Comparison of ENCODE assay signal across 36 cellular contexts in genomic region chr9:109716631-109717030, GRCh38.
"Had no signal": no experiment of that assay in that cellular context is flagged by ENCODE, and none has a peak within 500 bp of the region (broad histone marks: within the 10 kb centered on the region; RNA-seq: fewer than 3 reads in every experiment).

No MANE protein-coding gene starts in this region.

- H3K36me3 Mint-ChIP-seq: activated naive CD8-positive, alpha-beta T cell treated with anti-CD3 and anti-CD28 coated beads for 36 hours; brain; mesothelial cell of epicardium; naive B cell; stimulated activated effector memory CD8-positive, alpha-beta T cell treated with anti-CD3 and anti-CD28 coated beads, Interleukin-12 subunit alpha, Interleukin-12 subunit beta, amount 100 ng/mL, for 72 hours had no signal

- H3K4me1 Mint-ChIP-seq: activated CD4-positive, alpha-beta T cell treated with anti-CD3 and anti-CD28 coated beads for 36 hours; activated naive CD8-positive, alpha-beta T cell treated with anti-CD3 and anti-CD28 coated beads for 36 hours; brain; mesothelial cell of epicardium; naive B cell; stimulated activated effector memory CD8-positive, alpha-beta T cell treated with anti-CD3 and anti-CD28 coated beads, Interleukin-12 subunit alpha, Interleukin-12 subunit beta, amount 100 ng/mL, for 72 hours; stimulated activated naive CD8-positive, alpha-beta T cell treated with anti-CD3 and anti-CD28 coated beads, Interleukin-15, amount 100 ng/mL, for 72 hours had no signal

- H3K9me3 ChIP-seq: adrenal gland, colonic mucosa, esophagus squamous epithelium, neutrophil, ovary, prostate gland, upper lobe of left lung, vagina had no signal

- H3K27ac Mint-ChIP-seq: activated CD4-positive, alpha-beta T cell treated with anti-CD3 and anti-CD28 coated beads for 36 hours; activated naive CD8-positive, alpha-beta T cell treated with anti-CD3 and anti-CD28 coated beads for 36 hours; activated T-cell treated with anti-CD3 and anti-CD28 coated beads, Interleukin-2, amount 50 U/mL, for 72 hours; brain; mesothelial cell of epicardium; naive B cell; nephron progenitor cell; stimulated activated effector memory CD8-positive, alpha-beta T cell treated with anti-CD3 and anti-CD28 coated beads, Interleukin-12 subunit alpha, Interleukin-12 subunit beta, amount 100 ng/mL, for 72 hours; stimulated activated naive CD8-positive, alpha-beta T cell treated with anti-CD3 and anti-CD28 coated beads, Interleukin-15, amount 100 ng/mL, for 72 hours; T-helper 2 cell treated with Interferon-gamma antibody and Interleukin-4, amounts not matched to agents 5 μg/mL and 100 μg/mL, for 36 hours had no signal

- H3K27me3 Mint-ChIP-seq: activated naive CD8-positive, alpha-beta T cell treated with anti-CD3 and anti-CD28 coated beads for 36 hours; brain; stimulated activated naive CD8-positive, alpha-beta T cell treated with anti-CD3 and anti-CD28 coated beads, Interleukin-15, amount 100 ng/mL, for 72 hours had no signal

- H3K4me3 Mint-ChIP-seq: activated CD4-positive, alpha-beta T cell treated with anti-CD3 and anti-CD28 coated beads for 36 hours; activated naive CD8-positive, alpha-beta T cell treated with anti-CD3 and anti-CD28 coated beads for 36 hours; activated T-cell treated with anti-CD3 and anti-CD28 coated beads, Interleukin-2, amount 50 U/mL, for 72 hours; brain; mesothelial cell of epicardium; naive B cell; nephron progenitor cell; stimulated activated effector memory CD8-positive, alpha-beta T cell treated with anti-CD3 and anti-CD28 coated beads, Interleukin-12 subunit alpha, Interleukin-12 subunit beta, amount 100 ng/mL, for 72 hours; stimulated activated naive CD8-positive, alpha-beta T cell treated with anti-CD3 and anti-CD28 coated beads, Interleukin-15, amount 100 ng/mL, for 72 hours; T-helper 2 cell treated with Interferon-gamma antibody and Interleukin-4, amounts not matched to agents 5 μg/mL and 100 μg/mL, for 36 hours had no signal

- H3K27ac ChIP-seq: adrenal gland, cardiac muscle cell, colonic mucosa, epithelial cell of prostate, esophagus squamous epithelium, neutrophil, ovary, prostate gland, upper lobe of left lung, vagina had no signal

- FAIRE-seq: endometrium, frontal cortex, small intestine had no signal

- H3K4me3 ChIP-seq: adrenal gland, cardiac muscle cell, colonic mucosa, esophagus squamous epithelium, ovary, prostate gland, upper lobe of left lung, vagina had no signal

- H3K9me3 Mint-ChIP-seq: activated naive CD8-positive, alpha-beta T cell treated with anti-CD3 and anti-CD28 coated beads for 36 hours; activated T-cell treated with anti-CD3 and anti-CD28 coated beads, Interleukin-2, amount 50 U/mL, for 72 hours; mesothelial cell of epicardium; naive B cell; nephron progenitor cell; stimulated activated effector memory CD8-positive, alpha-beta T cell treated with anti-CD3 and anti-CD28 coated beads, Interleukin-12 subunit alpha, Interleukin-12 subunit beta, amount 100 ng/mL, for 72 hours; stimulated activated naive CD8-positive, alpha-beta T cell treated with anti-CD3 and anti-CD28 coated beads, Interleukin-15, amount 100 ng/mL, for 72 hours; T-helper 2 cell treated with Interferon-gamma antibody and Interleukin-4, amounts not matched to agents 5 μg/mL and 100 μg/mL, for 36 hours had no signal

- DNase-seq: activated CD4-positive, alpha-beta T cell treated with anti-CD3 and anti-CD28 coated beads for 36 hours; activated CD4-positive, alpha-beta T cell treated with anti-CD3 and anti-CD28 coated beads, Interleukin-2, amount 50 U/mL, for 4 hours; activated CD4-positive, CD25-positive, alpha-beta regulatory T cell; activated effector memory CD4-positive, alpha-beta T cell treated with Interleukin-2 at 50 U/mL for 16 hours; activated naive CD4-positive, alpha-beta T cell treated with Interleukin-2 at 50 U/mL for 16 hours; activated naive CD8-positive, alpha-beta T cell treated with anti-CD3 and anti-CD28 coated beads for 36 hours; activated T-cell treated with anti-CD3 and anti-CD28 coated beads for 4 hours; activated T-cell treated with anti-CD3 and anti-CD28 coated beads, Interleukin-2, amount 50 U/mL, for 72 hours; adrenal gland; aorta; cerebellar nuclear complex; colonic mucosa; effector CD8-positive, alpha-beta T cell; esophagus squamous epithelium; islet precursor cell; left colon; naive B cell; nephron progenitor cell; ovary; retina; small intestine; stimulated activated CD4-positive, alpha-beta T cell treated with anti-CD3 and anti-CD28 coated beads, Interleukin-4, amount 100 ng/mL, for 24 hours; stimulated activated naive CD8-positive, alpha-beta T cell treated with anti-CD3 and anti-CD28 coated beads, Interleukin-15, amount 100 ng/mL, for 72 hours; substantia nigra; upper lobe of left lung had no signal

- H3K36me3 ChIP-seq: adrenal gland, cardiac muscle cell, colonic mucosa, esophagus squamous epithelium, neutrophil, ovary, prostate gland, upper lobe of left lung, vagina had no signal

- H3K27me3 ChIP-seq: adrenal gland, cardiac muscle cell, colonic mucosa, neutrophil, ovary, upper lobe of left lung, vagina had no signal

- H3K4me1 ChIP-seq: adrenal gland, colonic mucosa, esophagus squamous epithelium, prostate gland, upper lobe of left lung, vagina had no signal
